ENCODE assay signal across 11 cellular contexts in genomic region chr15:96335429-96335807, GRCh38. TPM values are rescaled to one million over a fixed set of nuclear protein-coding genes. Genes with fewer than 3 reads are reported as not detected.
DNase-seq lines count a peak whose midpoint lies in the region; ATAC-seq and TF ChIP-seq lines count a peak whose summit lies in the region.
"Had no signal": no experiment of that assay in that cellular context is flagged by ENCODE, and none has a peak within 500 bp of the region (broad histone marks: within the 10 kb centered on the region; RNA-seq: fewer than 3 reads in every experiment).

No MANE protein-coding gene starts in this region.

- H3K36me3 ChIP-seq in PC-3 (ENCODE audit: low read depth, low read length) (peaks cover 37% of the 10 kb centered on the region), osteoblast (ENCODE audit: insufficient read depth, low read length) (peaks cover 43% of the 10 kb centered on the region)

- peak overlapping the region; percentile 89 for H3K4me2 ChIP-seq in PC-3 (ENCODE audit: low read length)
- peak overlapping the region; percentile 91 for H3K4me2 ChIP-seq in osteoblast (ENCODE audit: insufficient read depth, low read length)

- H3K9me3 ChIP-seq in AG04450 (ENCODE audit: control insufficient read depth, insufficient read depth, low read length) (peaks cover 9% of the 10 kb centered on the region; the same call in 1 of the 2 replicates), PC-3 (ENCODE audit: low read length) (no peaks in the 10 kb centered on the region), osteoblast (ENCODE audit: low read depth, low read length) (no peaks in the 10 kb centered on the region)

- H3K79me2 ChIP-seq in PC-3 (ENCODE audit: low read length) (peaks cover 97% of the 10 kb centered on the region), osteoblast (ENCODE audit: insufficient read depth, low read length) (peaks cover 94% of the 10 kb centered on the region)

- H3K27me3 ChIP-seq in AG04450 (ENCODE audit: control insufficient read depth, insufficient read depth, low read length) (no peaks in the 10 kb centered on the region), PC-3 (ENCODE audit: low read length) (no peaks in the 10 kb centered on the region), osteoblast (ENCODE audit: insufficient read depth, low read length) (no peaks in the 10 kb centered on the region)

- CTCF ChIA-PET in AG04450 (lab: Charles Lee) (interaction anchor here (0.7 to 1.6 kb wide), 5 partner anchors 8 to 1312 kb away, joined by 3 to 6 read pairs (median 3); no protein-coding TSS in a partner anchor), PC-3 (lab: Charles Lee) (interaction anchor here (0.5 kb wide), 1 partner anchor 135 kb away, joined by 3 read pairs; no protein-coding TSS in a partner anchor), HEK293T (lab: Yijun Ruan, JAX) (interaction anchor here (0.7 to 1.0 kb wide), 2 partner anchors 14 to 20 kb away, joined by 3 to 7 read pairs; no protein-coding TSS in a partner anchor)

- peaks cover 21% of the 10 kb centered on the region for H3K36me3 Mint-ChIP-seq in natural killer cell treated with Interleukin-12 subunit alpha and Interleukin-12 subunit beta and Interleukin-15 and Interleukin-18, amount 100 ng/mL, for 72 hours

- BruUV-seq in PC-3 (replicated peaks; lab: Mats Ljungman, UMichigan), result no TSS peak

- H2AFZ ChIP-seq in PC-3 (ENCODE audit: low read length), result no peak overlapping the region
- H2AFZ ChIP-seq in osteoblast (ENCODE audit: low read length), result no peak overlapping the region

- H4K20me1 ChIP-seq in PC-3 (ENCODE audit: low read length), result peaks cover 39% of the 10 kb centered on the region
- H4K20me1 ChIP-seq in osteoblast (ENCODE audit: insufficient read depth, low read length), result peaks cover 39% of the 10 kb centered on the region

- POLR2A ChIA-PET in AG04450 (lab: Yijun Ruan, JAX) (interaction anchor here (1.1 to 3.1 kb wide), 4 partner anchors 8 to 92 kb away, joined by 3 to 13 read pairs (median 6); no protein-coding TSS in a partner anchor), PC-3 (lab: Charles Lee; ENCODE audit: unreplicated experiment) (no interaction called here), HEK293T (lab: Yijun Ruan, JAX) (interaction anchor here (1.0 to 4.7 kb wide), 10 partner anchors 8 to 778 kb away, joined by 3 to 27 read pairs (median 4); no protein-coding TSS in a partner anchor)

- no peaks in the 10 kb centered on the region for H3K9me2 ChIP-seq in PC-3 (replicated peaks; ENCODE audit: low read length)

- peak overlapping the region; percentile 97 for H3K9ac ChIP-seq in PC-3 (ENCODE audit: low read length)

- intact Hi-C loops in PC-3 (cut with micrococcal nuclease), result no loop called here

- no peak for ATAC-seq in PC-3
- ATAC-seq in natural killer cell treated with Interleukin-12 subunit alpha and Interleukin-12 subunit beta and Interleukin-15 and Interleukin-18, amount 100 ng/mL, for 72 hours, result no peak
- ATAC-seq: activated CD8-positive, alpha-beta T cell treated with anti-CD3 and anti-CD28 coated beads for 36 hours had no signal

- H3K4me3 ChIP-seq in AG04450 (ENCODE audit: low read depth, low read length) (peak overlapping the region; percentile 75), PC-3 (ENCODE audit: low read length) (peak overlapping the region; percentile 89), epithelial cell of proximal tubule (ENCODE audit: low read depth, low read length) (peak overlapping the region; percentile 83), osteoblast (ENCODE audit: insufficient read depth, low read length) (peak overlapping the region; percentile 91)

- H3K27ac Mint-ChIP-seq in natural killer cell treated with Interleukin-12 subunit alpha and Interleukin-12 subunit beta and Interleukin-15 and Interleukin-18, amount 100 ng/mL, for 72 hours, result no peak overlapping the region
- H3K27ac Mint-ChIP-seq: activated CD8-positive, alpha-beta T cell treated with anti-CD3 and anti-CD28 coated beads for 36 hours had no signal

- peaks cover 6 to 19% of the 10 kb centered on the region in 2 donors for H3K4me1 Mint-ChIP-seq in natural killer cell treated with Interleukin-12 subunit alpha and Interleukin-12 subunit beta and Interleukin-15 and Interleukin-18, amount 100 ng/mL, for 72 hours (ENCODE audit: low read depth in 2 of 2)

- no peak overlapping the region for H3K4me3 Mint-ChIP-seq in natural killer cell treated with Interleukin-12 subunit alpha and Interleukin-12 subunit beta and Interleukin-15 and Interleukin-18, amount 100 ng/mL, for 72 hours
- H3K4me3 Mint-ChIP-seq: activated CD8-positive, alpha-beta T cell treated with anti-CD3 and anti-CD28 coated beads for 36 hours had no signal

- H3K27ac ChIP-seq in AG04450 (ENCODE audit: low read depth, low read length) (peak overlapping the region; percentile 78), PC-3 (ENCODE audit: low read length) (peak overlapping the region; percentile 88), osteoblast (ENCODE audit: low read depth, low read length) (peak overlapping the region; percentile 84)

- TF ChIP-seq CTCF in AG04450 (IDR thresholded peaks at IDR 0.05; ENCODE audit: low read depth, low read length), result no peak
- no peak for TF ChIP-seq CTCF in PC-3 (conservative IDR thresholded peaks at IDR 0.05; ENCODE audit: low read depth, low read length)
- TF ChIP-seq CTCF in epithelial cell of proximal tubule (conservative IDR thresholded peaks at IDR 0.05; ENCODE audit: low read depth, low read length), result no peak
- TF ChIP-seq CTCF in osteoblast (IDR thresholded peaks at IDR 0.05; ENCODE audit: extremely low read depth, low read depth, low read length), result no peak

- H3K27me3 Mint-ChIP-seq in natural killer cell treated with Interleukin-12 subunit alpha and Interleukin-12 subunit beta and Interleukin-15 and Interleukin-18, amount 100 ng/mL, for 72 hours, result peaks cover 37 to 68% of the 10 kb centered on the region in 2 donors

- H3K4me1 ChIP-seq in PC-3 (ENCODE audit: insufficient read depth, low read length), result peaks cover 8% of the 10 kb centered on the region; the same call in 1 of the 2 replicates
- H3K4me1 ChIP-seq in osteoblast (ENCODE audit: insufficient read depth, low read length), result peaks cover 35% of the 10 kb centered on the region

- DNase-seq in AG04450 (ENCODE audit: low read depth, low spot score) (no peak), PC-3 (peak; percentile 23), epithelial cell of proximal tubule (ENCODE audit: low read depth) (no peak), osteoblast (ENCODE audit: insufficient read length, low spot score, missing footprints) (peak; percentile 58), epidermal melanocyte (ENCODE audit: insufficient read length, low spot score) (no peak), HEK293T (ENCODE audit: extremely low spot score) (no peak), NCI-H446 (lab: John Stamatoyannopoulos, UW) (no peak)
- DNase-seq in natural killer cell treated with Interleukin-12 subunit alpha and Interleukin-12 subunit beta and Interleukin-15 and Interleukin-18, amount 100 ng/mL, for 72 hours (ENCODE audit: low spot score), result no peak
- DNase-seq: activated CD8-positive, alpha-beta T cell treated with anti-CD3 and anti-CD28 coated beads for 36 hours; cortex of kidney; DMS153 had no signal

- no peaks in the 10 kb centered on the region for H3K9me3 Mint-ChIP-seq in natural killer cell treated with Interleukin-12 subunit alpha and Interleukin-12 subunit beta and Interleukin-15 and Interleukin-18, amount 100 ng/mL, for 72 hours

- H3F3A ChIP-seq in PC-3 (ENCODE audit: low read length, unreplicated experiment), result no peaks in the 10 kb centered on the region

TF ChIP-seq in HEK293T, 16 proteins besides CTCF, POLR2A, EP300 and RAD21:
- TF ChIP-seq FOXK2 (IDR thresholded peaks at IDR 0.05) (no peak), FOXM1 (IDR thresholded peaks at IDR 0.05; ENCODE audit: borderline replicate concordance) (no peak)

RNA-seq across cellular contexts. Expression of gene NR2F2, which starts 4.9 kb away (rescaled TPM):
- polyA plus RNA-seq in AG04450 (2011; rRNA removed), result 63.1 and 66.9 TPM in 2 replicates
- 36.8 and 72.5 TPM in 2 replicates for polyA minus RNA-seq in AG04450 (2011; rRNA and poly(A)+ RNA removed)
- 19.0 and 19.6 TPM in 2 replicates for total RNA-seq in PC-3 (2014; rRNA removed)
- 17.6 and 17.7 TPM in 2 replicates for total RNA-seq in epithelial cell of proximal tubule
- 13.0 and 14.5 TPM in 2 replicates for total RNA-seq in osteoblast
- not detected for total RNA-seq in natural killer cell treated with Interleukin-12 subunit alpha and Interleukin-12 subunit beta and Interleukin-15 and Interleukin-18, amount 100 ng/mL, for 72 hours
- total RNA-seq: activated CD8-positive, alpha-beta T cell treated with anti-CD3 and anti-CD28 coated beads for 36 hours had no signal

Comparison
In these comparisons a context has a peak if more than half of its experiments do, and no peak if none do; other contexts are left out.
1. DNase-seq: peak in PC-3 (single experiment) and osteoblast (single experiment); none in AG04450 (single experiment), epithelial cell of proximal tubule (single experiment), natural killer cell treated with Interleukin-12 subunit alpha and Interleukin-12 subunit beta and Interleukin-15 and Interleukin-18, amount 100 ng/mL, for 72 hours (single experiment), epidermal melanocyte (single experiment), HEK293T (single experiment) and NCI-H446 (0 of 2).
2. RNA of gene NR2F2, which starts 4.9 kb away (total RNA-seq): 19.0 to 19.6 TPM in PC-3, 17.6 to 17.7 TPM in epithelial cell of proximal tubule and 13.0 to 14.5 TPM in osteoblast; not detected in natural killer cell treated with Interleukin-12 subunit alpha and Interleukin-12 subunit beta and Interleukin-15 and Interleukin-18, amount 100 ng/mL, for 72 hours; every median in the first group is over 10 times any median in the second.
3. Peak in every context shown above with its lines, with median percentiles within 50 percentile points of each other: H3K27ac ChIP-seq and H3K4me3 ChIP-seq.